8 cellular contexts compared by ENCODE assay signal in genomic region chr2:174593574-174594203, GRCh38.
DNase-seq lines count a peak whose midpoint lies in the region; ATAC-seq and TF ChIP-seq lines count a peak whose summit lies in the region.

No MANE protein-coding gene starts in this region.

- H3K36me3 ChIP-seq in SK-N-MC (ENCODE audit: insufficient read depth, low read length), result no peaks in the 10 kb centered on the region

- H3K9ac ChIP-seq in SK-N-MC (ENCODE audit: insufficient read length), result peak overlapping the region; percentile 68

- POLR2A ChIA-PET in AG04449 (lab: Yijun Ruan, JAX), result interaction anchor here (1.4 kb wide), 1 partner anchor 88 kb away, joined by 5 read pairs; no protein-coding TSS in a partner anchor

- peak overlapping the region; percentile 98 for H3K27ac ChIP-seq in SK-N-MC

- H3K4me3 ChIP-seq in AG04449 (ENCODE audit: low read depth, low read length), result peak overlapping the region; percentile 25
- H3K4me3 ChIP-seq in SK-N-MC, result peak overlapping the region; percentile 75

- no peak for TF ChIP-seq CTCF in AG04449 (IDR thresholded peaks at IDR 0.05; ENCODE audit: insufficient read depth, low read length, missing control alignments)

- no peaks in the 10 kb centered on the region for H3K9me3 ChIP-seq in SK-N-MC (ENCODE audit: low read depth, low read length)

- DNase-seq in AG04449 (ENCODE audit: low read depth, low spot score) (no peak), SK-N-MC (ENCODE audit: low read depth, low spot score) (peak; percentile 93), amniotic epithelial cell (ENCODE audit: low read depth) (peak; percentile 62), kidney glomerular epithelial cell (lab: John Stamatoyannopoulos, UW) (peak; percentile 42), cortex of kidney (lab: John Stamatoyannopoulos, UW) (no peak)
- peak in 2 of 3 donors; percentile 52 to 58 for DNase-seq in stimulated activated CD4-positive, alpha-beta T cell treated with anti-CD3 and anti-CD28 coated beads, TNF-alpha, amount 100 ng/mL, for 48 hours (ENCODE audit: low read depth in 3 of 3)

- peak; percentile 43 for TF ChIP-seq POLR2A in GM19099 (IDR thresholded peaks at IDR 0.05; ENCODE audit: extremely low read depth, insufficient read length, low read depth)

- ATAC-seq in HG03280 (IDR thresholded peaks at IDR 0.05; ENCODE audit: unreplicated experiment), result peak; percentile 60

- CTCF ChIA-PET in AG04449 (lab: Yijun Ruan, JAX), result interaction anchor here (0.8 to 27.2 kb wide), 5 partner anchors 10 to 98 kb away, joined by 3 to 666 read pairs (median 10); no protein-coding TSS in a partner anchor

Comparison
In these comparisons a context has a peak if more than half of its experiments do, and no peak if none do; other contexts are left out.
1. DNase-seq: peak in SK-N-MC (single experiment), amniotic epithelial cell (single experiment), kidney glomerular epithelial cell (single experiment) and stimulated activated CD4-positive, alpha-beta T cell treated with anti-CD3 and anti-CD28 coated beads, TNF-alpha, amount 100 ng/mL, for 48 hours (2 of 3); none in AG04449 (single experiment) and cortex of kidney (single experiment).